In genomic region chr11:100550298-100550697, GRCh38 we compare ENCODE assay signal across 23 cellular contexts.
"Had no signal": no experiment of that assay in that cellular context is flagged by ENCODE, and none has a peak within 500 bp of the region (broad histone marks: within the 10 kb centered on the region; RNA-seq: fewer than 3 reads in every experiment).

No MANE protein-coding gene starts in this region.

- ATAC-seq: activated CD8-positive, alpha-beta memory T cell treated with anti-CD3 and anti-CD28 coated beads, Interleukin-2, amount 10 ng/mL, durations not matched to agents 7 days and 5 days; activated CD8-positive, alpha-beta T cell treated with anti-CD3 and anti-CD28 coated beads, Interleukin-2, amount 10 ng/mL, durations not matched to agents 7 days and 5 days; activated naive CD8-positive, alpha-beta T cell treated with anti-CD3 and anti-CD28 coated beads, Interleukin-2, amount 50 U/mL, for 24 hours had no signal

- DNase-seq: activated B cell treated with CpG ODN at 0.5 μM for 24 hours; activated CD4-positive, alpha-beta memory T cell treated with anti-CD3 and anti-CD28 coated beads for 36 hours; activated CD4-positive, alpha-beta T cell treated with anti-CD3 and anti-CD28 coated beads for 4 hours; activated CD4-positive, alpha-beta T cell treated with anti-CD3 and anti-CD28 coated beads, Interleukin-2, amount 10 ng/mL, durations not matched to agents 24 days and 14 days; activated CD4-positive, alpha-beta T cell treated with anti-CD3 and anti-CD28 coated beads, Interleukin-2, amount 50 U/mL, for 1 hour; activated CD4-positive, alpha-beta T cell treated with anti-CD3 and anti-CD28 coated beads, Interleukin-2, amount 50 U/mL, for 4 hours; activated CD4-positive, CD25-positive, alpha-beta regulatory T cell treated with anti-CD3 and anti-CD28 coated beads, Interleukin-2, amount 50 U/mL, for 72 hours; activated CD8-positive, alpha-beta memory T cell treated with anti-CD3 and anti-CD28 coated beads for 24 hours; activated CD8-positive, alpha-beta memory T cell treated with anti-CD3 and anti-CD28 coated beads, Interleukin-2, amount 10 ng/mL, durations not matched to agents 7 days and 5 days; activated CD8-positive, alpha-beta memory T cell treated with anti-CD3 and anti-CD28 coated beads, Interleukin-2, amount 50 U/mL, for 48 hours; activated CD8-positive, alpha-beta T cell treated with anti-CD3 and anti-CD28 coated beads, Interleukin-2, amount 10 ng/mL, durations not matched to agents 7 days and 5 days; activated effector memory CD4-positive, alpha-beta T cell treated with Interleukin-2 at 50 U/mL for 16 hours; activated gamma-delta T cell; activated naive CD4-positive, alpha-beta T cell treated with anti-CD3 and anti-CD28 coated beads, Interleukin-2, amount 10 ng/mL, durations not matched to agents 7 days and 5 days; activated naive CD4-positive, alpha-beta T cell treated with Interleukin-2 at 50 U/mL for 16 hours; activated naive CD8-positive, alpha-beta T cell treated with anti-CD3 and anti-CD28 coated beads, Interleukin-2, amount 10 ng/mL, durations not matched to agents 7 days and 5 days; activated naive CD8-positive, alpha-beta T cell treated with anti-CD3 and anti-CD28 coated beads, Interleukin-2, amount 50 U/mL, for 24 hours; activated T-cell treated with anti-CD3 and anti-CD28 coated beads, Interleukin-2, amount 50 U/mL, for 24 hours; activated T-cell treated with anti-CD3 and anti-CD28 coated beads, Interleukin-2, amount 50 U/mL, for 48 hours; cerebellar nuclear complex; colonic mucosa; T-helper 2 cell; T-helper 9 cell had no signal
